Comparison of ENCODE assay signal across 8 cellular contexts in genomic region chr7:99036531-99037175, GRCh38.
DNase-seq lines count a peak whose midpoint lies in the region; ATAC-seq and TF ChIP-seq lines count a peak whose summit lies in the region.

No MANE protein-coding gene starts in this region.

- DNase-seq in Caki2 (ENCODE audit: low read depth) (peak; percentile 41), LNCaP clone FGC (ENCODE audit: low read depth) (no peak), middle frontal gyrus (ENCODE audit: extremely low spot score, low spot score) (peak; percentile 56), T1000 (lab: John Stamatoyannopoulos, UW) (no peak), NCI-H226 (no peak)
- no peak for DNase-seq in activated CD8-positive, alpha-beta memory T cell treated with anti-CD3 and anti-CD28 coated beads, Interleukin-2, amount 50 U/mL, for 48 hours

- no peak overlapping the region for H3K4me3 ChIP-seq in LNCaP clone FGC (ENCODE audit: low read depth, low read length)

- peak; percentile 37 for TF ChIP-seq CTCF in LNCaP clone FGC (IDR thresholded peaks at IDR 0.05; ENCODE audit: control insufficient read depth, extremely low read depth, insufficient read depth)

- peak overlapping the region; percentile 4 for H3K27ac ChIP-seq in cingulate gyrus (ENCODE audit: low read depth, low read length)

- no peak for ATAC-seq in GM19463 (IDR thresholded peaks at IDR 0.05; ENCODE audit: unreplicated experiment)

- in situ Hi-C loops in Caki2 (cut with HindIII; ENCODE audit: low pct_unique_long_range_greater_than_20kb, low sequenced_read_pairs): no loop called here

Comparison
In these comparisons a context has a peak if more than half of its experiments do, and no peak if none do; other contexts are left out.
1. DNase-seq: peak in Caki2 (single experiment) and middle frontal gyrus (single experiment); none in LNCaP clone FGC (single experiment), T1000 (single experiment), activated CD8-positive, alpha-beta memory T cell treated with anti-CD3 and anti-CD28 coated beads, Interleukin-2, amount 50 U/mL, for 48 hours (single experiment) and NCI-H226 (single experiment).